Comparison of ENCODE assay signal across 17 cellular contexts in the genomic region with DNA sequence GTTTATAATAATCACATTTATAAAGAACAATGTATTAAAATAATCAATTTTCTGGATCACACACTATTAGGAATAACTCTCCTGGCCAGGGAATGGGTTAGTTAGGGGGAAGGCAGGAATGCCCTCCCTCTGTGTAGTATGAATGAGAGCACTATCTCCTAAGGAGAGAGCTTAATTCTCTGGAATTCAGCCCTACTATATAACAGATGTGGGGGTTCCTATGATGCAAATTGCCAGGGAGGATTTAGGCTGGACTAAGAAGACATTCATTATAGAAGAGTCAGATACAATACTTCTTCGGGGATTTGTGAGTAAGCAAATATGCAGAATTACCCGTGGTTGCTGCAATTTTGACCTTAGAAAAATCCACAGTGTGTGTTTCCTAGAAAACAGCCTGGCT.
A peak's percentile ranks its signal among the peaks of the same experiment; 100 is the strongest.
DNase-seq lines count a peak whose midpoint lies in the region; TF ChIP-seq lines count a peak whose summit lies in the region.
"Had no signal": no experiment of that assay in that cellular context is flagged by ENCODE, and none has a peak within 500 bp of the region (broad histone marks: within the 10 kb centered on the region; RNA-seq: fewer than 3 reads in every experiment).

No MANE protein-coding gene starts in this region.

- no peak for TF ChIP-seq CTCF in left ventricle myocardium inferior (IDR thresholded peaks at IDR 0.05; ENCODE audit: borderline replicate concordance)

- peak; percentile 25 for DNase-seq in NCI-H82 (lab: John Stamatoyannopoulos, UW)
- DNase-seq in NCI-H82 treated with DMSO at 0.1 percent for 48 hours (lab: John Stamatoyannopoulos, UW; ENCODE audit: unreplicated experiment), result no peak
- DNase-seq in adipocyte (ENCODE audit: low read depth), result peak; percentile 45
- DNase-seq in iPS DF 19.7 (ENCODE audit: low read depth, low spot score), result peak; percentile 45
- DNase-seq in neuronal stem cell (ENCODE audit: low spot score), result peak; percentile 46
- DNase-seq in SHP77 (lab: John Stamatoyannopoulos, UW), result no peak
- no peak for DNase-seq in left ventricle myocardium inferior
- DNase-seq in CD1c-positive myeloid dendritic cell (ENCODE audit: extremely low spot score), result no peak
- DNase-seq: DMS79 treated with DMSO at 0.1 percent for 48 hours, GF-D8, MV-4-11, NCI-H345, NCI-H526 treated with DMSO at 0.1 percent for 48 hours, Peyer's patch, Right ventricle myocardium superior had no signal

- H3K18ac ChIP-seq in neuronal stem cell (ENCODE audit: low read length), result no peak overlapping the region

- no peak overlapping the region for H3K14ac ChIP-seq in neuronal stem cell (ENCODE audit: low read length)

- H3K9me3 ChIP-seq in adipocyte (ENCODE audit: control insufficient read depth, low read length), result no peaks in the 10 kb centered on the region
- H3K9me3 ChIP-seq in neuronal stem cell (replicated peaks in 1 of 2; ENCODE audit: control insufficient read depth in 2 of 2, insufficient read depth in 1 of 2, low read depth in 1 of 2, low read length in 2 of 2), result peaks cover 9 to 11% of the 10 kb centered on the region in 2 donors
- peaks cover 19% of the 10 kb centered on the region for H3K9me3 ChIP-seq in left ventricle myocardium inferior (replicated peaks)
- H3K9me3 ChIP-seq: Peyer's patch had no signal

- peak overlapping the region; percentile 63 for H2AFZ ChIP-seq in neuronal stem cell (ENCODE audit: low read length)

- no peaks in the 10 kb centered on the region for H3K79me1 ChIP-seq in neuronal stem cell (ENCODE audit: low read depth, low read length)

- no peak overlapping the region for H2BK12ac ChIP-seq in neuronal stem cell (ENCODE audit: low read length)

- H3K27me3 ChIP-seq in adipocyte (replicated peaks; ENCODE audit: control insufficient read depth, insufficient read depth, low read length) (no peaks in the 10 kb centered on the region), neuronal stem cell (ENCODE audit: control insufficient read depth in 3 of 3, insufficient read depth in 3 of 3, low read depth in 1 of 3, low read length in 3 of 3) (no peaks in the 10 kb centered on the region), left ventricle myocardium inferior (ENCODE audit: low read depth) (no peaks in the 10 kb centered on the region)
- H3K27me3 ChIP-seq: BLaER1 treated with 17β-estradiol and CSF1 and Interleukin-3, amounts not matched to agents 10 nM and 100 nM; Peyer's patch had no signal

- WGBS in neuronal stem cell (ENCODE audit: extremely low coverage in 2 of 2, insufficient read length in 2 of 2, insufficient replicate concordance in 1 of 2), 2 donors, result no CpG with 5 or more reads among the region's 2 CpGs

- no peak overlapping the region for H4K8ac ChIP-seq in neuronal stem cell (ENCODE audit: low read depth, low read length)

- H3K4ac ChIP-seq in neuronal stem cell (ENCODE audit: low read length), result no peak overlapping the region

- no peak overlapping the region for H4K91ac ChIP-seq in neuronal stem cell (ENCODE audit: low read depth, low read length, poor library complexity)

- peak overlapping the region; percentile 37 for H3K4me2 ChIP-seq in neuronal stem cell (ENCODE audit: insufficient read depth, low read length, poor library complexity, severe bottlenecking)
- H3K4me2 ChIP-seq: BLaER1 treated with 17β-estradiol and CSF1 and Interleukin-3, amounts not matched to agents 10 nM and 100 nM had no signal

- H2BK15ac ChIP-seq in neuronal stem cell (ENCODE audit: low read length), result no peak overlapping the region

- no peak overlapping the region for H2AK5ac ChIP-seq in neuronal stem cell (ENCODE audit: low read depth, low read length)

- H2BK5ac ChIP-seq in neuronal stem cell (ENCODE audit: low read length), result no peak overlapping the region

- no peaks in the 10 kb centered on the region for H3K36me3 ChIP-seq in adipocyte (ENCODE audit: control insufficient read depth, insufficient read depth, low read length, severe bottlenecking)
- H3K36me3 ChIP-seq in neuronal stem cell (replicated peaks in 1 of 2; ENCODE audit: control insufficient read depth in 2 of 2, insufficient read depth in 2 of 2, low read length in 2 of 2), result peaks cover 0 to 2% of the 10 kb centered on the region in 2 donors
- H3K36me3 ChIP-seq in left ventricle myocardium inferior, result no peaks in the 10 kb centered on the region
- H3K36me3 ChIP-seq: BLaER1 treated with 17β-estradiol and CSF1 and Interleukin-3, amounts not matched to agents 10 nM and 100 nM; Peyer's patch had no signal

- peaks cover 5% of the 10 kb centered on the region for H3K4me1 ChIP-seq in adipocyte (ENCODE audit: control insufficient read depth, insufficient read depth, low read length)
- peaks cover 0 to 4% of the 10 kb centered on the region in 2 donors for H3K4me1 ChIP-seq in neuronal stem cell (ENCODE audit: control insufficient read depth in 2 of 2, insufficient read depth in 1 of 2, low read depth in 1 of 2, low read length in 2 of 2)
- H3K4me1 ChIP-seq in left ventricle myocardium inferior, result no peaks in the 10 kb centered on the region
- H3K4me1 ChIP-seq: BLaER1 treated with 17β-estradiol and CSF1 and Interleukin-3, amounts not matched to agents 10 nM and 100 nM; Peyer's patch had no signal

- H3K9ac ChIP-seq in adipocyte (ENCODE audit: low read length) (no peak overlapping the region), neuronal stem cell (ENCODE audit: low read depth, low read length, poor library complexity) (no peak overlapping the region)
- H3K9ac ChIP-seq: BLaER1 treated with 17β-estradiol and CSF1 and Interleukin-3, amounts not matched to agents 10 nM and 100 nM had no signal

- H3K23ac ChIP-seq in neuronal stem cell (ENCODE audit: low read depth, low read length, poor library complexity), result no peak overlapping the region

- no peak overlapping the region for H3K4me3 ChIP-seq in adipocyte (ENCODE audit: low read length)
- H3K4me3 ChIP-seq in neuronal stem cell (ENCODE audit: low read length in 2 of 2), result no peak overlapping the region
- no peak overlapping the region for H3K4me3 ChIP-seq in left ventricle myocardium inferior
- H3K4me3 ChIP-seq: BLaER1 treated with 17β-estradiol and CSF1 and Interleukin-3, amounts not matched to agents 10 nM and 100 nM; Peyer's patch had no signal

- intact Hi-C loops in left ventricle myocardium inferior (cut with micrococcal nuclease), result no loop called here

- H2BK120ac ChIP-seq in neuronal stem cell (ENCODE audit: low read depth, low read length), result no peak overlapping the region

- H3K27ac ChIP-seq in neuronal stem cell (replicated peaks; ENCODE audit: low read length) (peak overlapping the region; percentile 72), left ventricle myocardium inferior (replicated peaks) (no peak overlapping the region)
- H3K27ac ChIP-seq: 22Rv1; BLaER1 treated with 17β-estradiol and CSF1 and Interleukin-3, amounts not matched to agents 10 nM and 100 nM; Peyer's patch had no signal

Comparison
In these comparisons a context has a peak if more than half of its experiments do, and no peak if none do; other contexts are left out.
1. DNase-seq: peak in NCI-H82 (single experiment), adipocyte (single experiment), iPS DF 19.7 (single experiment) and neuronal stem cell (single experiment); none in NCI-H82 treated with DMSO at 0.1 percent for 48 hours (single experiment), SHP77 (0 of 2), left ventricle myocardium inferior (single experiment) and CD1c-positive myeloid dendritic cell (single experiment).